Comparison of ENCODE assay signal across 35 cellular contexts in genomic region chr10:107650939-107651338, GRCh38.
"Had no signal": no experiment of that assay in that cellular context is flagged by ENCODE, and none has a peak within 500 bp of the region (broad histone marks: within the 10 kb centered on the region; RNA-seq: fewer than 3 reads in every experiment).

No MANE protein-coding gene starts in this region.

- H3K9ac ChIP-seq: KMS-11 had no signal

- DNase-seq: Karpas-422, Kasumi-1, KBM-7, KG1, MG63, MM.1S, MV-4-11, NCI-H1048, NCI-H1092, NCI-H1092 treated with DMSO at 0.1 percent for 48 hours, NCI-H1105, NCI-H1105 treated with DMSO at 0.1 percent for 48 hours, NCI-H1417, NCI-H1417 treated with DMSO at 0.1 percent for 48 hours, NCI-H1436, NCI-H1436 treated with DMSO at 0.1 percent for 48 hours, NCI-H146, NCI-H1694, NCI-H1694 treated with DMSO at 0.1 percent for 48 hours, NCI-H187, NCI-H187 treated with DMSO at 0.1 percent for 48 hours, NCI-H1930, NCI-H2029, NCI-H2029 treated with DMSO at 0.1 percent for 48 hours, NCI-H2081, NCI-H2081 treated with DMSO at 0.1 percent for 48 hours, NCI-H2107, NCI-H2171, NCI-H2171 treated with DMSO at 0.1 percent for 48 hours, NCI-H2227 treated with DMSO at 0.1 percent for 48 hours, NCI-H226, NCI-H345, NCI-H446, NCI-H446 treated with DMSO at 0.1 percent for 48 hours had no signal

- H3K36me3 ChIP-seq: MG63 had no signal

- H3K27ac ChIP-seq: KMS-11 had no signal

- H3K27me3 ChIP-seq: MG63 had no signal

- H3K9me3 ChIP-seq: MG63 had no signal

- H3K4me3 ChIP-seq: MG63 had no signal

- H3K4me2 ChIP-seq: KMS-11 had no signal
